Comparison of ENCODE assay signal across 25 cellular contexts in the genomic region with DNA sequence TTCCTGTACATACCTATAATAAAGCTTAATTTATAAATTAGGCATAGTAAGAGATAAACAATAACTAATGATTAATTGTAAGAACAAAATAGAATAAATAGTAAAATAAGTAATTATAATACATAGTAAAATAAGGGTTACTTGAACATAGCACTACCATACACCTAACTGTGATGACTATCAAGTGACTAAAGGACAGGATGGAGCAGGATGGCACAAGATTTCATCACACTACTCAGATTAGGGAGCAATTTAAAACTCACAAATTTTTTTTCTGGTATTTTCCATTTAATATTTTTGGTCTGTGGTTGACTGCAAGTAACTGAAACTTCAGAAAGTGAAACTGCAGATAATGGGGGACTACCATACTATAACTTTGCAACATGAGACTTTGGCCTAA. TPM values are rescaled to one million over a fixed set of nuclear protein-coding genes. Genes with fewer than 3 reads are reported as not detected.
DNase-seq lines count a peak whose midpoint lies in the region; ATAC-seq and TF ChIP-seq lines count a peak whose summit lies in the region.
"Had no signal": no experiment of that assay in that cellular context is flagged by ENCODE, and none has a peak within 500 bp of the region (broad histone marks: within the 10 kb centered on the region; RNA-seq: fewer than 3 reads in every experiment).

No MANE protein-coding gene starts in this region.

- no peak overlapping the region for H3K4me3 Mint-ChIP-seq in stimulated activated naive CD8-positive, alpha-beta T cell treated with anti-CD3 and anti-CD28 coated beads, Interleukin-15, amount 100 ng/mL, for 72 hours
- H3K4me3 Mint-ChIP-seq: CD14-positive monocyte; CD4-positive, alpha-beta memory T cell; CD4-positive, CD25-positive, alpha-beta regulatory T cell; CD8-positive, alpha-beta memory T cell had no signal

- no peaks in the 10 kb centered on the region for H3K4me1 ChIP-seq in OCI-LY7 (ENCODE audit: insufficient read depth, low read length, poor library complexity, severe bottlenecking)
- H3K4me1 ChIP-seq: BE2C, BLaER1 had no signal

- peaks cover 81% of the 10 kb centered on the region; the same call in 1 of the 2 replicates for H3K9me3 ChIP-seq in OCI-LY7 (ENCODE audit: low read length)
- H3K9me3 ChIP-seq: BE2C had no signal

- H3K27me3 Mint-ChIP-seq in stimulated activated naive CD8-positive, alpha-beta T cell treated with anti-CD3 and anti-CD28 coated beads, Interleukin-15, amount 100 ng/mL, for 72 hours = no peaks in the 10 kb centered on the region
- H3K27me3 Mint-ChIP-seq: CD4-positive, alpha-beta memory T cell; CD4-positive, CD25-positive, alpha-beta regulatory T cell; CD8-positive, alpha-beta memory T cell had no signal

- H2AFZ ChIP-seq in OCI-LY7 (ENCODE audit: low read length) = no peak overlapping the region

- peaks cover 64% of the 10 kb centered on the region; the same call in 1 of the 2 replicates for H3K79me2 ChIP-seq in OCI-LY7 (ENCODE audit: insufficient read depth, low read depth, low read length)

- no peak overlapping the region for H3K27ac Mint-ChIP-seq in stimulated activated naive CD8-positive, alpha-beta T cell treated with anti-CD3 and anti-CD28 coated beads, Interleukin-15, amount 100 ng/mL, for 72 hours
- H3K27ac Mint-ChIP-seq: CD4-positive, alpha-beta memory T cell; CD8-positive, alpha-beta memory T cell had no signal

- H3K27ac ChIP-seq in OCI-LY7 (ENCODE audit: low read depth, low read length, poor library complexity, severe bottlenecking) = no peak overlapping the region
- H3K27ac ChIP-seq: BLaER1 had no signal

- peaks cover 27% of the 10 kb centered on the region for H3K4me1 Mint-ChIP-seq in stimulated activated naive CD8-positive, alpha-beta T cell treated with anti-CD3 and anti-CD28 coated beads, Interleukin-15, amount 100 ng/mL, for 72 hours
- H3K4me1 Mint-ChIP-seq: CD14-positive monocyte had no signal

- POLR2A ChIA-PET in OCI-LY7 (lab: Charles Lee) = no interaction called here

- intact Hi-C loops in OCI-LY7 (cut with micrococcal nuclease; ENCODE audit: unreplicated experiment) = no loop called here

- no peaks in the 10 kb centered on the region for H3K9me2 ChIP-seq in OCI-LY7 (ENCODE audit: insufficient read depth, low read length)

- no peak for DNase-seq in stimulated activated naive CD8-positive, alpha-beta T cell treated with anti-CD3 and anti-CD28 coated beads, Interleukin-15, amount 100 ng/mL, for 72 hours
- DNase-seq in stimulated activated naive CD8-positive, alpha-beta T cell treated with anti-CD3 and anti-CD28 coated beads, Interleukin-15, Interleukin-2, amounts not matched to agents 100 U/mL and 50 U/mL, for 24 hours = no peak
- DNase-seq in RKO (ENCODE audit: low spot score) = peak; percentile 4
- DNase-seq in OCI-LY7 (ENCODE audit: low spot score) = no peak
- no peak for DNase-seq in activated CD4-positive, alpha-beta T cell treated with anti-CD3 and anti-CD28 coated beads for 1 hour
- DNase-seq: 8988T; ACHN; BE2C; C1 segment of cervical spinal cord; CD4-positive, alpha-beta memory T cell; CD4-positive, CD25-positive, alpha-beta regulatory T cell; CD8-positive, alpha-beta memory T cell; COR-L47; DMS 273 treated with DMSO at 0.1 percent for 48 hours; DMS153; DMS53; DMS79; DND-41; EL; GDM1 had no signal

- no peak overlapping the region for H3K4me2 ChIP-seq in OCI-LY7 (ENCODE audit: low read length)
- H3K4me2 ChIP-seq: BLaER1 had no signal

- ATAC-seq in stimulated activated naive CD8-positive, alpha-beta T cell treated with anti-CD3 and anti-CD28 coated beads, Interleukin-15, amount 100 ng/mL, for 72 hours = peak; percentile 72
- ATAC-seq in stimulated activated naive CD8-positive, alpha-beta T cell treated with anti-CD3 and anti-CD28 coated beads, Interleukin-15, Interleukin-2, amounts not matched to agents 100 U/mL and 50 U/mL, for 24 hours = no peak
- peak; percentile 36 for ATAC-seq in GM18907 (IDR thresholded peaks at IDR 0.05; ENCODE audit: unreplicated experiment)
- ATAC-seq in HG02642 (IDR thresholded peaks at IDR 0.05; ENCODE audit: poor library complexity, unreplicated experiment) = no peak
- ATAC-seq: GM12878 had no signal

- CTCF ChIA-PET in OCI-LY7 (lab: Charles Lee; ENCODE audit: unreplicated experiment) = no interaction called here

- no peak overlapping the region for H3K4me3 ChIP-seq in OCI-LY7 (ENCODE audit: low read depth, low read length, poor library complexity, severe bottlenecking)
- H3K4me3 ChIP-seq: BLaER1, GM12878 had no signal

- peaks cover 83% of the 10 kb centered on the region for H3K36me3 ChIP-seq in OCI-LY7 (ENCODE audit: insufficient read depth, low read length)

- TF ChIP-seq CTCF in OCI-LY7 (conservative IDR thresholded peaks at IDR 0.05; ENCODE audit: low read length) = no peak

- no peaks in the 10 kb centered on the region for H4K20me1 ChIP-seq in OCI-LY7 (ENCODE audit: insufficient read depth, low read length)
- H4K20me1 ChIP-seq: BLaER1 had no signal

- no TSS peak for BruUV-seq in OCI-LY7 (replicated peaks; lab: Mats Ljungman, UMichigan)

- peaks cover 45 to 69% of the 10 kb centered on the region in 2 donors for H3K9me3 Mint-ChIP-seq in stimulated activated naive CD8-positive, alpha-beta T cell treated with anti-CD3 and anti-CD28 coated beads, Interleukin-15, amount 100 ng/mL, for 72 hours

RNA-seq across cellular contexts. Expression of a gene that starts 14.8 kb away (rescaled TPM):
- 10.3 and 11.6 TPM in 2 replicates for total RNA-seq in OCI-LY7 (2014; rRNA removed; shearing (Covaris generic))
- total RNA-seq in OCI-LY7 (2022) = 33.2 and 33.9 TPM in 2 replicates

Comparison
In these comparisons a context has a peak if more than half of its experiments do, and no peak if none do; other contexts are left out.
1. ATAC-seq: peak in stimulated activated naive CD8-positive, alpha-beta T cell treated with anti-CD3 and anti-CD28 coated beads, Interleukin-15, amount 100 ng/mL, for 72 hours (single experiment) and GM18907 (single experiment); none in stimulated activated naive CD8-positive, alpha-beta T cell treated with anti-CD3 and anti-CD28 coated beads, Interleukin-15, Interleukin-2, amounts not matched to agents 100 U/mL and 50 U/mL, for 24 hours (single experiment) and HG02642 (single experiment).